23 cellular contexts compared by ENCODE assay signal in the genomic region with DNA sequence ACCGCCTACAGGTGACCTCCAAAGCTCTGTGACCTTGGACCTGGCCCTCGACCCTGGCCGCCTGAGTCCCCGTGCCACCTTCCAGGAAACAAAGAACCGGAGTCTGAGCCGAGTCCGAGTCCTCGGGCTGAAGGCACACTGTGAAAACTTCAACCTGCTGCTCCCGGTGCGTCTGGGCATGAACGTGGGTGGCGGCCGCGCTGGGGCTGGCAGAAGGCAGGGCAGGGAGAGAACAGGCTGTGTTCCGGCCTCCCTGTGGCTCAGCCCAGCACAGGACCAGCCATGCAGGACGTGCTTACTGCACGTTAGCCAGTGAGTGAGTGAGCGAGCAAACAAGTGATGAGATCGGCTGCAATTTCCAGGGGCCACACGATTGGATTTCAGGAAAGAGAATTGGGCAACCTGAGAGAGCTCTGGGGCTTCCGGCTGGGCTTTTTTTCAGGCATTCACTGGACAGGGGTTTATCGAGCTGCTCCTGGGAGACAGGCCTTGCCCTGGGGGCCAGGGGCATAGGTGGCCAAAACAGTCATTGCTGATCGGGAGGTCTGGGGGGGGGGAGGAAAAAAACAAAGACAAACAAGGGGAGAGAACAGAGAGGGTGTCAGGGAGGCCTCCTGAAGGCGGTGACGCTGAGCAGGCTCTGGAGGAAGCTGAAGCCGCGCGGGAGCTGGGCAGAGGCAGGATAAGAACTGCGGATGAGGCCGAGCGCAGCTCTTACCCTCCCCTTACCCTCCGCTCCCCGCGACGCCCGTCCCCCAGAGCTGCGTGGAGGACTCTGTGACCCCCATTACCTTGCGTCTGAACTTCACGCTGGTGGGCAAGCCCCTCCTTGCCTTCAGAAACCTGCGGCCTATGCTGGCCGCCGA. TPM values are rescaled to one million over a fixed set of nuclear protein-coding genes. Genes with fewer than 3 reads are reported as not detected.
DNase-seq lines count a peak whose midpoint lies in the region; ATAC-seq, FAIRE-seq and TF ChIP-seq lines count a peak whose summit lies in the region.
"Had no signal": no experiment of that assay in that cellular context is flagged by ENCODE, and none has a peak within 500 bp of the region (broad histone marks: within the 10 kb centered on the region; RNA-seq: fewer than 3 reads in every experiment).

No MANE protein-coding gene starts in this region.

- POLR2A ChIA-PET in K562 (lab: Yijun Ruan, JAX) = interaction anchor here (0.5 to 0.9 kb wide), 3 partner anchors 10 to 174 kb away, joined by 3 read pairs; no protein-coding TSS in a partner anchor

- TF ChIP-seq CTCF in K562 (IDR thresholded peaks at IDR 0.05 in 2 of 3, conservative IDR thresholded peaks at IDR 0.05 in 1 of 3; ENCODE audit: insufficient read depth in 2 of 3, low read depth in 1 of 3, low read length in 3 of 3) = no peak
- no peak for TF ChIP-seq CTCF in nephron progenitor cell (IDR thresholded peaks at IDR 0.05)
- no peak for TF ChIP-seq CTCF in GM13977 (IDR thresholded peaks at IDR 0.05; ENCODE audit: extremely low read depth, insufficient read depth, missing control alignments)

- H3K4me3 ChIP-seq in H7 (ENCODE audit: insufficient read depth, low read depth, low read length) (no peak overlapping the region), K562 (no peak overlapping the region)
- H3K4me3 ChIP-seq: GM23248, MG63, SJCRH30 had no signal

- ATAC-seq in K562 (peak; percentile 54; the same call in 2 of the 3 replicates), GM18498 (IDR thresholded peaks at IDR 0.05; ENCODE audit: unreplicated experiment) (no peak)

- H3K9ac ChIP-seq in K562 (ENCODE audit: insufficient read depth in 1 of 2, low read depth in 2 of 2, low read length in 2 of 2) = peak overlapping the region in 1 of 2 experiments; percentile 55; a peak in 2 of 4 replicates
- H3K9ac ChIP-seq: GM23248, KMS-11 had no signal

- H3K27me3 ChIP-seq in H7 (ENCODE audit: control insufficient read depth, insufficient read depth, low read length) = no peaks in the 10 kb centered on the region
- peaks cover 16 to 36% of the 10 kb centered on the region in 2 experiments; a peak in 4 of 5 replicates for H3K27me3 ChIP-seq in K562 (ENCODE audit: control insufficient read depth in 2 of 2, insufficient read depth in 2 of 2, low read length in 2 of 2)
- H3K27me3 ChIP-seq: SJCRH30 had no signal

- no TSS peak for BruUV-seq in K562 (replicated peaks; lab: Mats Ljungman, UMichigan)

- H3K79me2 ChIP-seq in K562 (ENCODE audit: control insufficient read depth, insufficient read depth, low read length) = no peaks in the 10 kb centered on the region

- H3K4me3 Mint-ChIP-seq in nephron progenitor cell = no peak overlapping the region
- H3K4me3 Mint-ChIP-seq: CD4-positive, alpha-beta memory T cell; HFFc6 had no signal

- no peak overlapping the region for H3K27ac ChIP-seq in K562 (ENCODE audit: extremely low read depth, low read depth, low read length)
- H3K27ac ChIP-seq: GM23248, KMS-11, SJCRH30 had no signal

- TF ChIP-seq EP300 in K562 (IDR thresholded peaks at IDR 0.05; ENCODE audit: low read length) = no peak

- TF ChIP-seq RAD21 in K562 (CRISPR knock-in tag; conservative IDR thresholded peaks at IDR 0.05 in 1 of 2, IDR thresholded peaks at IDR 0.05 in 1 of 2) = no peak

- intact Hi-C loops in K562 (cut with micrococcal nuclease) = no loop called here
- intact Hi-C loops in cardiac septum (cut with DNase I) = no loop called here

- TF ChIP-seq POLR2A in K562 (conservative IDR thresholded peaks at IDR 0.05) = no peak

- no peaks in the 10 kb centered on the region for H3K9me1 ChIP-seq in K562 (ENCODE audit: control insufficient read depth, insufficient read depth, low read length)

- H3K36me3 ChIP-seq in H7 (replicated peaks; ENCODE audit: control insufficient read depth, insufficient read depth, low read length) (no peaks in the 10 kb centered on the region), K562 (ENCODE audit: control insufficient read depth, insufficient read depth, low read length) (no peaks in the 10 kb centered on the region)
- H3K36me3 ChIP-seq: BE2C, MG63, SJCRH30 had no signal

- H3K9me3 ChIP-seq in K562 (replicated peaks; ENCODE audit: control insufficient read depth, insufficient read depth, low read depth, low read length) = no peaks in the 10 kb centered on the region
- H3K9me3 ChIP-seq: BE2C, SJCRH30 had no signal

- CTCF ChIA-PET in K562 (lab: Yijun Ruan, JAX; ENCODE audit: low intra/inter-chr PET ratio) = no interaction called here

- H3K4me1 Mint-ChIP-seq in nephron progenitor cell = peaks cover 6% of the 10 kb centered on the region

- H3K27me3 Mint-ChIP-seq in nephron progenitor cell (ENCODE audit: low read depth, poor library complexity) = peaks cover 32% of the 10 kb centered on the region

- peak; percentile 35 for DNase-seq in ELF-1 (ENCODE audit: low read depth, low spot score)
- peak; percentile 55 for DNase-seq in H7
- no peak for DNase-seq in K562 (ENCODE audit: extremely low read depth in 1 of 4, low spot score in 3 of 4)
- no peak for DNase-seq in nephron progenitor cell
- no peak for DNase-seq in GM13977 (ENCODE audit: low spot score)
- DNase-seq in cardiac septum (ENCODE audit: low spot score) = no peak
- DNase-seq: BE2C; CD4-positive, alpha-beta memory T cell; EL; GM23248; HFFc6; MG63; NCI-H1092; NCI-H146; NCI-H2081; NCI-H524; OCI-M1; SJCRH30; SW 1271 had no signal

- peaks cover 0 to 15% of the 10 kb centered on the region in 2 experiments; a peak in 1 of 5 replicates for H3K4me1 ChIP-seq in K562 (replicated peaks in 1 of 2; ENCODE audit: control insufficient read depth in 2 of 2, insufficient read depth in 2 of 2, low read length in 2 of 2)
- H3K4me1 ChIP-seq: BE2C, SJCRH30 had no signal

- no peak overlapping the region for H3K4me2 ChIP-seq in K562 (ENCODE audit: insufficient read depth, low read length)
- H3K4me2 ChIP-seq: KMS-11 had no signal

- no peak for FAIRE-seq in K562 (lab: Jason Lieb, UNC)
- FAIRE-seq: D721Med had no signal

- no peak overlapping the region for H2AFZ ChIP-seq in K562 (ENCODE audit: low read depth, low read length)
- H2AFZ ChIP-seq: GM23248 had no signal

- peaks cover 22% of the 10 kb centered on the region for H3K9me3 Mint-ChIP-seq in nephron progenitor cell
- H3K9me3 Mint-ChIP-seq: HFFc6 had no signal

- in situ Hi-C loops in K562 (cut with MboI) (no loop called here), GM13977 (cut with MboI; ENCODE audit: low pct_unique_long_range_greater_than_20kb, low sequenced_read_pairs, unreplicated experiment) (no loop called here)

- H3K36me3 Mint-ChIP-seq in nephron progenitor cell (ENCODE audit: low read depth) = no peaks in the 10 kb centered on the region
- H3K36me3 Mint-ChIP-seq: CD4-positive, alpha-beta memory T cell had no signal

- H4K20me1 ChIP-seq in K562 (replicated peaks; ENCODE audit: control insufficient read depth, insufficient read depth, low read length) = no peaks in the 10 kb centered on the region

- peak overlapping the region; percentile 75 for H3K27ac Mint-ChIP-seq in nephron progenitor cell
- H3K27ac Mint-ChIP-seq: CD4-positive, alpha-beta memory T cell; HFFc6 had no signal

- WGBS in K562 (ENCODE audit: insufficient coverage, low coverage, missing lambda C conversion rate) = 29% methylated on average over 27 of the region's 42 CpGs

RNA-seq across cellular contexts. Expression of gene ITGAX, which starts 16.9 kb away (rescaled TPM):
- total RNA-seq in H7 (2014; rRNA removed; shearing (Covaris generic)) = 0.26 and 0.80 TPM in 2 replicates
- 3.4 and 12.7 TPM in 2 replicates for total RNA-seq in K562 (2011; cell fraction: chromatin; rRNA removed; ENCODE audit: low replicate concordance)
- 3.7 and 7.0 TPM in 2 replicates for total RNA-seq in K562 (2011; cell fraction: nucleolus; rRNA removed)
- 3.8 and 5.1 TPM in 2 replicates for total RNA-seq in K562 (2011; cell fraction: nucleoplasm; rRNA removed)
- total RNA-seq in K562 (2014; rRNA removed) = 0.14 and 0.41 TPM in 2 replicates
- total RNA-seq in K562 (2014; rRNA removed; fragmentation: Illumina TruSeq; extraction: Trizol) = 0.15 TPM in 1 of 2 replicates, not detected in the other
- total RNA-seq in K562 (2015; rRNA removed; fragmentation: Illumina TruSeq; extraction: Trizol) = 0.58 and 1.1 TPM in 2 replicates
- 0.35 and 0.51 TPM in 2 replicates for total RNA-seq in K562 (2021)
- 0.35 and 0.39 TPM in 2 replicates for polyA plus RNA-seq in K562 (2011; rRNA removed)
- 0.28 and 0.30 TPM in 2 replicates for polyA plus RNA-seq in K562 (2011; cell fraction: cytosol; rRNA removed)
- 2.2 and 3.5 TPM in 2 replicates for polyA plus RNA-seq in K562 (2011; cell fraction: nucleus; rRNA removed)
- 0.65 and 2.6 TPM in 2 replicates for polyA plus RNA-seq in K562 (2012)
- polyA plus RNA-seq in K562 (2014; fragmentation: Illumina TruSeq; extraction: Trizol) = 0.09 and 0.30 TPM in 2 replicates
- under 1 TPM; 0.03 to 0.04 TPM for polyA plus RNA-seq in K562 (2014; fragmentation: Nextera tagmentation; extraction: Ambion mirVana)
- 0.05 and 0.35 TPM in 2 replicates for polyA plus RNA-seq in K562 (2014; rRNA removed)
- 0.95 and 1.2 TPM in 2 replicates for polyA minus RNA-seq in K562 (2011; rRNA and poly(A)+ RNA removed)
- polyA minus RNA-seq in K562 (2011; cell fraction: cytosol; rRNA and poly(A)+ RNA removed) = not detected in 2 replicates
- 1.9 and 2.4 TPM in 2 replicates for polyA minus RNA-seq in K562 (2011; cell fraction: nucleus; rRNA and poly(A)+ RNA removed)
- 5.9 TPM for total RNA-seq in cardiac septum
- total RNA-seq: GM23248, HFFc6, SJCRH30 had no signal
- polyA plus RNA-seq: GM23248 had no signal

RNA-seq across cellular contexts. Expression of gene ITGAD, which starts 21.3 kb away (rescaled TPM):
- total RNA-seq in H7 (2014; rRNA removed; shearing (Covaris generic)) = not detected in 2 replicates
- total RNA-seq in K562 (2011; cell fraction: chromatin; rRNA removed; ENCODE audit: low replicate concordance) = not detected in 2 replicates
- total RNA-seq in K562 (2011; cell fraction: nucleolus; rRNA removed) = not detected in 2 replicates
- total RNA-seq in K562 (2011; cell fraction: nucleoplasm; rRNA removed) = not detected in 2 replicates
- total RNA-seq in K562 (2014; rRNA removed) = not detected in 2 replicates
- total RNA-seq in K562 (2014; rRNA removed; fragmentation: Illumina TruSeq; extraction: Trizol) = not detected in 2 replicates
- total RNA-seq in K562 (2015; rRNA removed; fragmentation: Illumina TruSeq; extraction: Trizol) = not detected in 2 replicates
- not detected in 2 replicates for total RNA-seq in K562 (2021)
- not detected in 2 replicates for polyA plus RNA-seq in K562 (2011; rRNA removed)
- polyA plus RNA-seq in K562 (2011; cell fraction: cytosol; rRNA removed) = not detected in 2 replicates
- not detected in 2 replicates for polyA plus RNA-seq in K562 (2011; cell fraction: nucleus; rRNA removed)
- polyA plus RNA-seq in K562 (2012) = not detected in 2 replicates
- not detected in 2 replicates for polyA plus RNA-seq in K562 (2014; fragmentation: Illumina TruSeq; extraction: Trizol)
- polyA plus RNA-seq in K562 (2014; fragmentation: Nextera tagmentation; extraction: Ambion mirVana) = not detected
- not detected in 2 replicates for polyA plus RNA-seq in K562 (2014; rRNA removed)
- not detected in 2 replicates for polyA minus RNA-seq in K562 (2011; rRNA and poly(A)+ RNA removed)
- not detected in 2 replicates for polyA minus RNA-seq in K562 (2011; cell fraction: cytosol; rRNA and poly(A)+ RNA removed)
- polyA minus RNA-seq in K562 (2011; cell fraction: nucleus; rRNA and poly(A)+ RNA removed) = not detected in 2 replicates
- not detected for total RNA-seq in cardiac septum
- total RNA-seq: CD4-positive, alpha-beta memory T cell; GM23248; HFFc6; SJCRH30 had no signal
- polyA plus RNA-seq: AG04450, GM23248 had no signal

RNA-seq across cellular contexts. Expression of gene COX6A2, which starts 56.3 kb away (rescaled TPM):
- total RNA-seq in H7 (2014; rRNA removed; shearing (Covaris generic)) = not detected in 2 replicates
- total RNA-seq in K562 (2011; cell fraction: chromatin; rRNA removed; ENCODE audit: low replicate concordance) = not detected in 2 replicates
- not detected in 2 replicates for total RNA-seq in K562 (2011; cell fraction: nucleolus; rRNA removed)
- total RNA-seq in K562 (2011; cell fraction: nucleoplasm; rRNA removed) = not detected in 2 replicates
- total RNA-seq in K562 (2014; rRNA removed) (not detected in 2 replicates), K562 (2014; rRNA removed; fragmentation: Illumina TruSeq; extraction: Trizol) (not detected in 2 replicates), K562 (2015; rRNA removed; fragmentation: Illumina TruSeq; extraction: Trizol) (not detected in 2 replicates), K562 (2021) (not detected in 2 replicates), cardiac septum (890 TPM)
- polyA plus RNA-seq in K562 (2011; rRNA removed) (not detected in 2 replicates), K562 (2014; fragmentation: Illumina TruSeq; extraction: Trizol) (not detected in 2 replicates), K562 (2014; fragmentation: Nextera tagmentation; extraction: Ambion mirVana) (not detected), K562 (2014; rRNA removed) (not detected in 2 replicates)
- polyA plus RNA-seq in K562 (2011; cell fraction: cytosol; rRNA removed) = not detected in 2 replicates
- polyA plus RNA-seq in K562 (2011; cell fraction: nucleus; rRNA removed) = not detected in 2 replicates
- not detected in 2 replicates for polyA plus RNA-seq in K562 (2012)
- not detected in 2 replicates for polyA minus RNA-seq in K562 (2011; rRNA and poly(A)+ RNA removed)
- not detected in 2 replicates for polyA minus RNA-seq in K562 (2011; cell fraction: cytosol; rRNA and poly(A)+ RNA removed)
- polyA minus RNA-seq in K562 (2011; cell fraction: nucleus; rRNA and poly(A)+ RNA removed) = not detected in 2 replicates
- total RNA-seq: CD4-positive, alpha-beta memory T cell; GM23248; HFFc6; SJCRH30 had no signal
- polyA plus RNA-seq: AG04450; CD4-positive, alpha-beta memory T cell; GM23248 had no signal

Comparison
In these comparisons a context has a peak if more than half of its experiments do, and no peak if none do; other contexts are left out.
1. DNase-seq: peak in ELF-1 (single experiment) and H7 (single experiment); none in K562 (0 of 4), nephron progenitor cell (single experiment), GM13977 (single experiment) and cardiac septum (single experiment).
2. RNA of gene COX6A2, which starts 56.3 kb away (total RNA-seq): 890 TPM in cardiac septum (single experiment); not detected in H7 and not detected in K562; every median in the first group is over 100 times any median in the second.